Comparison of ENCODE assay signal across 29 cellular contexts in the genomic region with DNA sequence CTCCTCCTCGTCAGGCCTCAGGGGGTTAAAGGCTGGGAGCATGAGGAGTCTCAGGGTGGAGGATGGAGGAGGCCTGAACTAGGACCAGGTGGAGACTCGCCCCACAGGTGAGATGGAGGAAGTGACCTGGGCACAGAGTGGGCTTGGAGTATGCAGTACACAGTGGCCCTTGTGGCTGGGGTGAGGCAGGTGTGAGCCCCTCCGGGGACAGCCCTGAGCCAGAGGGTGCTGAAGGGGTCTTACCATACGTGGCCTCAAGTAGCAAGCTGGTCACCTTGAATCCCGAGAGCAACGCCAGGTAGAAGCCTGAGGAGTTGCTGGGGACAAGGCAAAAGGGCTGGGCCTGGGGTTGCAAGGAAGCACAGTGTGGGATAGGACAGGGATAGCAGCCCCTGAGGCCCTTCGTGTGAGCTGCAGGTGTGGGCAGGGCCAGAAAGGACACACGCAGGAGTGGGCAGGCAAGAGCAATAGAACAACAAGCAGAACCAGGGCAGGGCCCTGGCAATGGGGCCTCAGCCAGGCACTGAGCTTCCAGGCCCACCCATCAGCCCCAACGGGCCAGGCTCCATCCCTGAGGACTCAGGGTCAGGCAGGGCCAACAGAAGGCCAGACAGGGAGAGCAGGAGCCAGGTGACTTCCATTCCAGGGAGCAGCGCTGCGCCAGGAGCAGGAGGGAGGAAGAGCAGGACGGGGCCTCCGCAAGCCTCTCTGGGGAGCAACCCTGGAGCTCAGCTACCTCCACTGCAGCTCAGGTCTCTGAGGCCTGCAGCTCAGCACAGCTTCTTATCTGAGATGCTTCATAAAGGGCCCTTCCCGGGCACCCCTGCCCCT.
DNase-seq lines count a peak whose midpoint lies in the region; ATAC-seq and TF ChIP-seq lines count a peak whose summit lies in the region.
"Had no signal": no experiment of that assay in that cellular context is flagged by ENCODE, and none has a peak within 500 bp of the region (broad histone marks: within the 10 kb centered on the region; RNA-seq: fewer than 3 reads in every experiment).

No MANE protein-coding gene starts in this region.

- no peak overlapping the region for H3K4me2 ChIP-seq in DND-41 (ENCODE audit: insufficient read depth, low read length)
- H3K4me2 ChIP-seq: GM23338 had no signal

- H3K27ac Mint-ChIP-seq in central memory CD8-positive, alpha-beta T cell (ENCODE audit: low read depth) = peak overlapping the region; percentile 30
- H3K27ac Mint-ChIP-seq: activated CD8-positive, alpha-beta T cell treated with anti-CD3 and anti-CD28 coated beads for 36 hours; dendritic cell treated with granulocyte-macrophage colony-stimulating factor and Interleukin-4, amounts not matched to agents 40 ng/mL and 50 ng/mL, for 4 days; GM23338; progenitor cell of endocrine pancreas; stimulated activated memory B cell treated with anti-CD40 and anti-IgM and Interleukin-4, amounts not matched to agents 10 μg/mL and 1 μg/mL and 100 μg/mL, for 72 hours had no signal

- peaks cover 2% of the 10 kb centered on the region for H3K36me3 Mint-ChIP-seq in central memory CD8-positive, alpha-beta T cell (ENCODE audit: insufficient read depth)
- H3K36me3 Mint-ChIP-seq: stimulated activated memory B cell treated with anti-CD40 and anti-IgM and Interleukin-4, amounts not matched to agents 10 μg/mL and 1 μg/mL and 100 μg/mL, for 72 hours had no signal

- no peaks in the 10 kb centered on the region for H3K9me3 Mint-ChIP-seq in central memory CD8-positive, alpha-beta T cell
- H3K9me3 Mint-ChIP-seq: activated CD8-positive, alpha-beta T cell treated with anti-CD3 and anti-CD28 coated beads for 36 hours; dendritic cell treated with granulocyte-macrophage colony-stimulating factor and Interleukin-4, amounts not matched to agents 40 ng/mL and 50 ng/mL, for 4 days; GM23338; stimulated activated memory B cell treated with anti-CD40 and anti-IgM and Interleukin-4, amounts not matched to agents 10 μg/mL and 1 μg/mL and 100 μg/mL, for 72 hours had no signal

- H3K4me1 Mint-ChIP-seq in central memory CD8-positive, alpha-beta T cell = peaks cover 6% of the 10 kb centered on the region

- H3K27ac ChIP-seq in DND-41 (ENCODE audit: low read length) = peak overlapping the region; percentile 58
- H3K27ac ChIP-seq in sigmoid colon = no peak overlapping the region
- H3K27ac ChIP-seq in WERI-Rb-1 = no peak overlapping the region
- H3K27ac ChIP-seq: ascending aorta, gastroesophageal sphincter, right lobe of liver, suprapubic skin, uterus had no signal

- H3K36me3 ChIP-seq in DND-41 (ENCODE audit: insufficient read depth, low read length) (no peaks in the 10 kb centered on the region), sigmoid colon (no peaks in the 10 kb centered on the region), WERI-Rb-1 (no peaks in the 10 kb centered on the region)
- H3K36me3 ChIP-seq: ascending aorta, gastroesophageal sphincter, right lobe of liver, suprapubic skin, uterus had no signal

- WGBS in sigmoid colon, 2 donors = 79 to 87% methylated on average over 14 of the region's 14 CpGs

- H3K4me1 ChIP-seq in DND-41 (ENCODE audit: insufficient read depth, low read length) = peaks cover 31% of the 10 kb centered on the region
- H3K4me1 ChIP-seq in sigmoid colon = no peaks in the 10 kb centered on the region
- H3K4me1 ChIP-seq: ascending aorta, right lobe of liver, suprapubic skin, uterus had no signal

- peak; percentile 6 for DNase-seq in activated CD8-positive, alpha-beta memory T cell treated with anti-CD3 and anti-CD28 coated beads, Interleukin-2, amount 50 U/mL, for 4 hours
- no peak for DNase-seq in activated CD8-positive, alpha-beta memory T cell treated with anti-CD3 and anti-CD28 coated beads, Interleukin-2, amount 50 U/mL, for 48 hours
- DNase-seq in DND-41 (no peak), sigmoid colon (peak; percentile 46), WERI-Rb-1 (no peak), AG20443 (ENCODE audit: low spot score) (no peak), NCI-H748 (lab: John Stamatoyannopoulos, UW; ENCODE audit: unreplicated experiment) (no peak)
- DNase-seq in central memory CD8-positive, alpha-beta T cell (ENCODE audit: low spot score in 2 of 2) = no peak
- DNase-seq: activated CD4-positive, CD25-positive, alpha-beta regulatory T cell treated with anti-CD3 and anti-CD28 coated beads, Interleukin-2, amount 50 U/mL, for 72 hours; activated CD8-positive, alpha-beta T cell treated with anti-CD3 and anti-CD28 coated beads for 36 hours; activated naive CD4-positive, alpha-beta T cell; central memory CD4-positive, alpha-beta T cell; hippocampal formation; left colon; NCI-H1417; NCI-H2081; NCI-H226; NCI-H69; stimulated activated CD4-positive, alpha-beta T cell treated with anti-CD3 and anti-CD28 coated beads, Interleukin-4, amount 100 ng/mL, for 24 hours; uterus had no signal

- no peak overlapping the region for H3K4me3 Mint-ChIP-seq in central memory CD8-positive, alpha-beta T cell
- H3K4me3 Mint-ChIP-seq: activated CD8-positive, alpha-beta T cell treated with anti-CD3 and anti-CD28 coated beads for 36 hours; dendritic cell treated with granulocyte-macrophage colony-stimulating factor and Interleukin-4, amounts not matched to agents 40 ng/mL and 50 ng/mL, for 4 days; GM23338; stimulated activated memory B cell treated with anti-CD40 and anti-IgM and Interleukin-4, amounts not matched to agents 10 μg/mL and 1 μg/mL and 100 μg/mL, for 72 hours had no signal

- H3K27me3 ChIP-seq in DND-41 (ENCODE audit: insufficient read depth, low read length, poor library complexity) = no peaks in the 10 kb centered on the region
- H3K27me3 ChIP-seq in sigmoid colon = no peaks in the 10 kb centered on the region
- no peaks in the 10 kb centered on the region for H3K27me3 ChIP-seq in WERI-Rb-1 (ENCODE audit: insufficient read depth, low read depth, severe bottlenecking)
- H3K27me3 ChIP-seq: ascending aorta, gastroesophageal sphincter, right lobe of liver, uterus had no signal

- no peak for ATAC-seq in DND-41 (ENCODE audit: insufficient read depth, low read depth)
- no peak for ATAC-seq in central memory CD8-positive, alpha-beta T cell (replicated peaks; ENCODE audit: extremely low read depth, poor library complexity, severe bottlenecking)
- ATAC-seq: gastroesophageal sphincter, GM23338, K562, left colon, right lobe of liver had no signal

- H2AFZ ChIP-seq in DND-41 (ENCODE audit: low read depth, low read length) = no peak overlapping the region
- H2AFZ ChIP-seq: GM23338 had no signal

- H3K9me3 ChIP-seq in DND-41 (ENCODE audit: insufficient read depth, low read length, severe bottlenecking) (no peaks in the 10 kb centered on the region), sigmoid colon (no peaks in the 10 kb centered on the region), WERI-Rb-1 (ENCODE audit: severe bottlenecking) (no peaks in the 10 kb centered on the region)
- H3K9me3 ChIP-seq: ascending aorta, gastroesophageal sphincter, right lobe of liver, suprapubic skin, uterus had no signal

- TF ChIP-seq EP300 in sigmoid colon (IDR thresholded peaks at IDR 0.05) = no peak

- intact Hi-C loops in sigmoid colon (cut with DNase I) = no loop called here

- H3K79me2 ChIP-seq in DND-41 (ENCODE audit: insufficient read depth, low read length) = no peaks in the 10 kb centered on the region

- H3K4me3 ChIP-seq in DND-41 (ENCODE audit: low read depth in 1 of 2, low read length in 2 of 2) (no peak overlapping the region), sigmoid colon (no peak overlapping the region), WERI-Rb-1 (ENCODE audit: low read depth, low read length) (no peak overlapping the region)
- H3K4me3 ChIP-seq: ascending aorta, gastroesophageal sphincter, GM23338, K562, right lobe of liver, suprapubic skin, uterus had no signal

- no peak for TF ChIP-seq POLR2A in sigmoid colon (IDR thresholded peaks at IDR 0.05)

- no peak overlapping the region for H3K9ac ChIP-seq in DND-41 (ENCODE audit: low read depth, low read length)

- peaks cover 9% of the 10 kb centered on the region for H4K20me1 ChIP-seq in DND-41 (ENCODE audit: insufficient read depth, low read length)

- TF ChIP-seq CTCF in DND-41 (IDR thresholded peaks at IDR 0.05; ENCODE audit: borderline replicate concordance, extremely low read depth, low read length, poor library complexity, severe bottlenecking) (no peak), sigmoid colon (IDR thresholded peaks at IDR 0.05) (no peak), WERI-Rb-1 (IDR thresholded peaks at IDR 0.05; ENCODE audit: low read depth, low read length) (no peak)

- no peaks in the 10 kb centered on the region for H3K27me3 Mint-ChIP-seq in central memory CD8-positive, alpha-beta T cell
- H3K27me3 Mint-ChIP-seq: activated CD8-positive, alpha-beta T cell treated with anti-CD3 and anti-CD28 coated beads for 36 hours had no signal

Comparison
In these comparisons a context has a peak if more than half of its experiments do, and no peak if none do; other contexts are left out.
1. DNase-seq: peak in activated CD8-positive, alpha-beta memory T cell treated with anti-CD3 and anti-CD28 coated beads, Interleukin-2, amount 50 U/mL, for 4 hours (single experiment) and sigmoid colon (single experiment); none in activated CD8-positive, alpha-beta memory T cell treated with anti-CD3 and anti-CD28 coated beads, Interleukin-2, amount 50 U/mL, for 48 hours (single experiment), DND-41 (single experiment), central memory CD8-positive, alpha-beta T cell (0 of 2), WERI-Rb-1 (single experiment), AG20443 (single experiment) and NCI-H748 (single experiment).